ENCODE assay signal across 23 cellular contexts in genomic region chr6:136613477-136613876, GRCh38.
DNase-seq lines count a peak whose midpoint lies in the region; ATAC-seq, FAIRE-seq and TF ChIP-seq lines count a peak whose summit lies in the region.
"Had no signal": no experiment of that assay in that cellular context is flagged by ENCODE, and none has a peak within 500 bp of the region (broad histone marks: within the 10 kb centered on the region; RNA-seq: fewer than 3 reads in every experiment).

No MANE protein-coding gene starts in this region.

- H3K9me3 Mint-ChIP-seq in HFFc6 (no peaks in the 10 kb centered on the region; the same call in 1 of the 2 replicates), astrocyte (ENCODE audit: unreplicated experiment) (no peaks in the 10 kb centered on the region)

- no peaks in the 10 kb centered on the region; the same call in 1 of the 2 replicates for H3K27me3 Mint-ChIP-seq in HFFc6 (ENCODE audit: insufficient read depth)
- no peaks in the 10 kb centered on the region for H3K27me3 Mint-ChIP-seq in astrocyte (ENCODE audit: low read depth, unreplicated experiment)

- no peaks in the 10 kb centered on the region for H3K36me3 ChIP-seq in astrocyte (ENCODE audit: insufficient read depth, low read length)
- H3K36me3 ChIP-seq in iPS-18a (ENCODE audit: control insufficient read depth, low read depth, low read length): no peaks in the 10 kb centered on the region
- peaks cover 0 to 3% of the 10 kb centered on the region in 2 donors for H3K36me3 ChIP-seq in gastrocnemius medialis
- H3K36me3 ChIP-seq in spleen: peaks cover 3 to 97% (median 23%) of the 10 kb centered on the region in 6 donors
- H3K36me3 ChIP-seq: suprapubic skin, uterus had no signal

- no peak overlapping the region for H3K9ac ChIP-seq in astrocyte (ENCODE audit: low read length)
- no peak overlapping the region for H3K9ac ChIP-seq in iPS-18a (ENCODE audit: low read length)
- H3K9ac ChIP-seq: BLaER1 treated with 17β-estradiol and CSF1 and Interleukin-3, amounts not matched to agents 10 nM and 100 nM had no signal

- ATAC-seq in A549: no peak
- ATAC-seq in gastrocnemius medialis: no peak
- no peak for ATAC-seq in HG02840 (IDR thresholded peaks at IDR 0.05; ENCODE audit: low FRiP score, unreplicated experiment)

- TF ChIP-seq EP300 in A549 (IDR thresholded peaks at IDR 0.05): no peak

- TF ChIP-seq RAD21 in A549 (conservative IDR thresholded peaks at IDR 0.05 in 1 of 2, IDR thresholded peaks at IDR 0.05 in 1 of 2): no peak

- DNase-seq in A549 (ENCODE audit: low read depth in 1 of 2, low spot score in 1 of 2): peak in 1 of 2 experiments; percentile 36
- DNase-seq in HFFc6: peak; percentile 23
- peak; percentile 44 for DNase-seq in astrocyte (ENCODE audit: low read depth)
- no peak for DNase-seq in gastrocnemius medialis
- no peak for DNase-seq in activated naive CD4-positive, alpha-beta T cell (lab: John Stamatoyannopoulos, UW)
- DNase-seq in spleen: no peak
- DNase-seq: activated gamma-delta T cell; adrenal gland; caudate nucleus; erythroblast; glutamatergic neuron; KBM-7; NCI-H2029 treated with DMSO at 0.1 percent for 48 hours; NCI-H345; stimulated activated CD4-positive, alpha-beta T cell treated with anti-CD3 and anti-CD28 coated beads, Interleukin-15, amount 100 ng/mL, for 24 hours; uterus had no signal

- H3K27ac Mint-ChIP-seq in HFFc6 (peak overlapping the region; percentile 88), astrocyte (ENCODE audit: unreplicated experiment) (no peak overlapping the region)

- H3K4me3 ChIP-seq in A549 (no peak overlapping the region), astrocyte (ENCODE audit: insufficient read depth, low read depth, low read length) (no peak overlapping the region), iPS-18a (ENCODE audit: low read length) (peak overlapping the region; percentile 18), gastrocnemius medialis (no peak overlapping the region), spleen (no peak overlapping the region)
- H3K4me3 ChIP-seq: adrenal gland; BLaER1 treated with 17β-estradiol and CSF1 and Interleukin-3, amounts not matched to agents 10 nM and 100 nM; lung; suprapubic skin; uterus had no signal

- H3K27ac ChIP-seq in A549 (peak overlapping the region; percentile 36 to 66; a peak in 4 of 6 replicates), astrocyte (ENCODE audit: low read depth, low read length) (no peak overlapping the region), iPS-18a (ENCODE audit: low read length) (peak overlapping the region; percentile 12), gastrocnemius medialis (no peak overlapping the region), spleen (no peak overlapping the region)
- H3K27ac ChIP-seq: 22Rv1; adrenal gland; BLaER1 treated with 17β-estradiol and CSF1 and Interleukin-3, amounts not matched to agents 10 nM and 100 nM; suprapubic skin; uterus had no signal

- H3K9me3 ChIP-seq in A549: no peaks in the 10 kb centered on the region
- no peaks in the 10 kb centered on the region for H3K9me3 ChIP-seq in astrocyte (ENCODE audit: insufficient read depth, low read depth, low read length)
- no peaks in the 10 kb centered on the region for H3K9me3 ChIP-seq in iPS-18a (ENCODE audit: control insufficient read depth, low read depth, low read length)
- H3K9me3 ChIP-seq in gastrocnemius medialis: no peaks in the 10 kb centered on the region
- no peaks in the 10 kb centered on the region for H3K9me3 ChIP-seq in spleen
- H3K9me3 ChIP-seq: adrenal gland; BLaER1 treated with 17β-estradiol and CSF1 and Interleukin-3, amounts not matched to agents 10 nM and 100 nM; suprapubic skin; uterus had no signal

- 12% methylated on average over 3 of the region's 3 CpGs for WGBS in A549 (ENCODE audit: missing lambda C conversion rate)
- WGBS in spleen, 5 donors: 75 to 98% (median 94%) methylated on average over 3 of the region's 3 CpGs

- intact Hi-C loops in gastrocnemius medialis (cut with DNase I; ENCODE audit: low total_unique reads): no loop called here
- intact Hi-C loops in spleen (cut with DNase I; ENCODE audit: low total_unique reads): no loop called here

- H3K4me2 ChIP-seq in A549 (peak overlapping the region; percentile 57; the same call in 2 of the 3 replicates), astrocyte (ENCODE audit: low read length) (peak overlapping the region; percentile 33)

- H3K79me2 ChIP-seq in astrocyte (ENCODE audit: insufficient read depth, low read length): no peaks in the 10 kb centered on the region

- TF ChIP-seq POLR2A in A549 (IDR thresholded peaks at IDR 0.05; ENCODE audit: low read length) (no peak), gastrocnemius medialis (IDR thresholded peaks at IDR 0.05) (no peak), spleen (IDR thresholded peaks at IDR 0.05) (no peak)

- no peaks in the 10 kb centered on the region for H4K20me1 ChIP-seq in astrocyte (ENCODE audit: insufficient read depth, low read length)
- H4K20me1 ChIP-seq: BLaER1 treated with 17β-estradiol and CSF1 and Interleukin-3, amounts not matched to agents 10 nM and 100 nM had no signal

- peaks cover 71% of the 10 kb centered on the region for H3K4me1 Mint-ChIP-seq in HFFc6 (ENCODE audit: low read depth)
- H3K4me1 Mint-ChIP-seq in astrocyte (ENCODE audit: low read depth, unreplicated experiment): peaks cover 10% of the 10 kb centered on the region

- no peak overlapping the region for H2AFZ ChIP-seq in astrocyte (ENCODE audit: low read depth, low read length)

- FAIRE-seq in A549 (lab: Jason Lieb, UNC): no peak
- FAIRE-seq in astrocyte (lab: Jason Lieb, UNC): no peak
- FAIRE-seq: GM18507 had no signal

- peaks cover 39% of the 10 kb centered on the region for H3K4me1 ChIP-seq in A549
- H3K4me1 ChIP-seq in astrocyte (ENCODE audit: insufficient read depth, low read length): peaks cover 27% of the 10 kb centered on the region
- peaks cover 22% of the 10 kb centered on the region for H3K4me1 ChIP-seq in iPS-18a (ENCODE audit: control insufficient read depth, low read depth, low read length)
- peaks cover 0 to 5% of the 10 kb centered on the region in 2 donors for H3K4me1 ChIP-seq in gastrocnemius medialis
- peaks cover 0 to 19% (median 3%) of the 10 kb centered on the region in 6 donors for H3K4me1 ChIP-seq in spleen

- in situ Hi-C loops in gastrocnemius medialis (cut with MboI; ENCODE audit: low sequenced_read_pairs in 4 of 4): no loop called here

- H3K4me3 Mint-ChIP-seq in HFFc6 (peak overlapping the region; percentile 74), astrocyte (ENCODE audit: unreplicated experiment) (no peak overlapping the region)

- H3K27me3 ChIP-seq in astrocyte (ENCODE audit: insufficient read depth, low read length) (no peaks in the 10 kb centered on the region), iPS-18a (ENCODE audit: control insufficient read depth, insufficient read depth, low read length) (no peaks in the 10 kb centered on the region), gastrocnemius medialis (no peaks in the 10 kb centered on the region), spleen (replicated peaks in 1 of 7) (no peaks in the 10 kb centered on the region)
- H3K27me3 ChIP-seq: adrenal gland; BLaER1 treated with 17β-estradiol and CSF1 and Interleukin-3, amounts not matched to agents 10 nM and 100 nM; suprapubic skin; uterus had no signal

- peaks cover 42% of the 10 kb centered on the region for H3K36me3 Mint-ChIP-seq in HFFc6 (ENCODE audit: low read depth)
- H3K36me3 Mint-ChIP-seq in astrocyte (ENCODE audit: low read depth, unreplicated experiment): no peaks in the 10 kb centered on the region

- CTCF ChIA-PET in A549 (lab: Yijun Ruan, JAX): interaction anchor here (0.9 to 3.1 kb wide), 3 partner anchors 16 to 179 kb away, joined by 3 to 12 read pairs (median 8); partner anchors contain the start of gene MAP3K5

- TF ChIP-seq CTCF in A549 (IDR thresholded peaks at IDR 0.05) (no peak), HFFc6 (IDR thresholded peaks at IDR 0.05) (no peak), astrocyte (IDR thresholded peaks at IDR 0.05; ENCODE audit: insufficient read depth, low read depth, low read length) (no peak), gastrocnemius medialis (IDR thresholded peaks at IDR 0.05 in 4 of 5, conservative IDR thresholded peaks at IDR 0.05 in 1 of 5) (no peak), spleen (IDR thresholded peaks at IDR 0.05 in 8 of 11, conservative IDR thresholded peaks at IDR 0.05 in 3 of 11) (no peak)

- POLR2A ChIA-PET in A549 (lab: Yijun Ruan, JAX): no interaction called here

TF ChIP-seq in A549, 52 proteins besides CTCF, POLR2A, EP300 and RAD21:
- TF ChIP-seq FOSL2 (IDR thresholded peaks at IDR 0.05): no peak
- TF ChIP-seq FOSL2 (CRISPR knock-in tag; IDR thresholded peaks at IDR 0.05): peak; percentile 42
- no peak for TF ChIP-seq PBX3 (IDR thresholded peaks at IDR 0.05)
- no peak for TF ChIP-seq ATOH8 (CRISPR knock-in tag; IDR thresholded peaks at IDR 0.05; ENCODE audit: low read depth)
- no peak for TF ChIP-seq HMGXB4 (CRISPR knock-in tag; IDR thresholded peaks at IDR 0.05; ENCODE audit: borderline replicate concordance)
- no peak for TF ChIP-seq CBX2 (IDR thresholded peaks at IDR 0.05; ENCODE audit: borderline replicate concordance, low read depth)
TF ChIP-seq in A549: peak in this region for 1.

Comparison
In these comparisons a context has a peak if more than half of its experiments do, and no peak if none do; other contexts are left out.
1. DNase-seq: peak in HFFc6 (single experiment) and astrocyte (single experiment); none in gastrocnemius medialis (0 of 2), activated naive CD4-positive, alpha-beta T cell (0 of 4) and spleen (single experiment).
2. H3K27ac ChIP-seq: peak in A549 (2 of 2) and iPS-18a (single experiment); none in astrocyte (single experiment), gastrocnemius medialis (0 of 4) and spleen (0 of 8).